ENCODE assay signal across 22 cellular contexts in genomic region chr1:213162862-213163261, GRCh38.
"Had no signal": no experiment of that assay in that cellular context is flagged by ENCODE, and none has a peak within 500 bp of the region (broad histone marks: within the 10 kb centered on the region; RNA-seq: fewer than 3 reads in every experiment).

No MANE protein-coding gene starts in this region.

- H3K9me3 ChIP-seq: body of pancreas, prostate gland, tibial nerve had no signal

- H3K4me1 ChIP-seq: body of pancreas, prostate gland had no signal

- H3K27me3 ChIP-seq: body of pancreas, cardiac muscle cell, tibial nerve had no signal

- H3K27ac ChIP-seq: body of pancreas, cardiac muscle cell, prostate gland, VCaP had no signal

- DNase-seq: activated CD4-positive, alpha-beta T cell treated with anti-CD3 and anti-CD28 coated beads, Interleukin-2, amount 10 ng/mL, durations not matched to agents 7 days and 5 days; activated CD4-positive, CD25-positive, alpha-beta regulatory T cell treated with anti-CD3 and anti-CD28 coated beads, Interleukin-2, amount 50 U/mL, for 72 hours; activated CD8-positive, alpha-beta memory T cell treated with anti-CD3 and anti-CD28 coated beads, Interleukin-2, amount 10 ng/mL, durations not matched to agents 7 days and 5 days; activated CD8-positive, alpha-beta T cell treated with anti-CD3 and anti-CD28 coated beads for 36 hours; activated effector memory CD4-positive, alpha-beta T cell treated with anti-CD3 and anti-CD28 coated beads, Interleukin-2, amount 50 U/mL, for 16 hours; activated naive CD4-positive, alpha-beta T cell treated with anti-CD3 and anti-CD28 coated beads, Interleukin-2, amount 50 U/mL, for 16 hours; activated naive CD8-positive, alpha-beta T cell treated with anti-CD3 and anti-CD28 coated beads, Interleukin-2, amount 50 U/mL, for 24 hours; activated T-cell treated with anti-CD3 and anti-CD28 coated beads for 4 hours; anterior cingulate cortex; effector CD4-positive, alpha-beta T cell; erythroblast; immature natural killer cell; midbrain; natural killer cell; stimulated activated CD4-positive, alpha-beta T cell treated with anti-CD3 and anti-CD28 coated beads, Interleukin-1b, Interleukin-23, amount 100 ng/mL, for 48 hours had no signal

- H3K36me3 ChIP-seq: cardiac muscle cell, prostate gland had no signal

- H3K4me3 ChIP-seq: body of pancreas, cardiac muscle cell, lung, prostate gland, tibial nerve had no signal

- ATAC-seq: activated CD8-positive, alpha-beta memory T cell treated with anti-CD3 and anti-CD28 coated beads, Interleukin-2, amount 10 ng/mL, durations not matched to agents 7 days and 5 days; activated CD8-positive, alpha-beta T cell treated with anti-CD3 and anti-CD28 coated beads for 36 hours; activated naive CD8-positive, alpha-beta T cell treated with anti-CD3 and anti-CD28 coated beads, Interleukin-2, amount 50 U/mL, for 24 hours; body of pancreas; left lobe of liver; natural killer cell had no signal
